1 cellular context compared by ENCODE assay signal in genomic region chr3:59877263-59877662, GRCh38.
TF ChIP-seq lines count a peak whose summit lies in the region.

No MANE protein-coding gene starts in this region.

TF ChIP-seq in K562, 482 proteins besides CTCF, POLR2A, EP300 and RAD21 (continued from another document and continues in another):
- TF ChIP-seq BRD9 (IDR thresholded peaks at IDR 0.05; ENCODE audit: low read depth, partially characterized antibody): no peak
- no peak for TF ChIP-seq MCM7 (IDR thresholded peaks at IDR 0.05)
- no peak for TF ChIP-seq GTF2A2 (tag; IDR thresholded peaks at IDR 0.05)
- TF ChIP-seq MAX (CRISPR knock-in tag; IDR thresholded peaks at IDR 0.05): no peak
- TF ChIP-seq FOXA3 (CRISPR knock-in tag; conservative IDR thresholded peaks at IDR 0.05 in 1 of 2, IDR thresholded peaks at IDR 0.05 in 1 of 2): peak in 1 of 2 experiments; percentile 32; a peak in 1 of 4 replicates
- TF ChIP-seq PHF8 (IDR thresholded peaks at IDR 0.05; ENCODE audit: borderline replicate concordance, low read length): no peak
- no peak for TF ChIP-seq UBTF (IDR thresholded peaks at IDR 0.05; ENCODE audit: borderline replicate concordance in 1 of 2, low read depth in 2 of 2, low read length in 2 of 2)
- no peak for TF ChIP-seq EHMT2 (IDR thresholded peaks at IDR 0.05)
- TF ChIP-seq FOXA1 (IDR thresholded peaks at IDR 0.05; ENCODE audit: borderline replicate concordance): no peak
- TF ChIP-seq AFF1 (IDR thresholded peaks at IDR 0.05; ENCODE audit: low read depth in 1 of 2, partially characterized antibody in 2 of 2): no peak
- TF ChIP-seq ZNF121 (CRISPR knock-in tag; conservative IDR thresholded peaks at IDR 0.05): no peak
- TF ChIP-seq NUFIP1 (IDR thresholded peaks at IDR 0.05; ENCODE audit: partially characterized antibody): no peak
- TF ChIP-seq ZNF780A (CRISPR knock-in tag; IDR thresholded peaks at IDR 0.05): no peak
- TF ChIP-seq KLF16 (IDR thresholded peaks at IDR 0.05): peak; percentile 64
- no peak for TF ChIP-seq ZNF449 (CRISPR knock-in tag; IDR thresholded peaks at IDR 0.05)
- TF ChIP-seq MLLT1 (IDR thresholded peaks at IDR 0.05): no peak
- TF ChIP-seq BCLAF1 (IDR thresholded peaks at IDR 0.05; ENCODE audit: borderline replicate concordance in 1 of 2, control insufficient read depth in 1 of 2, low read depth in 2 of 2, low read length in 1 of 2): no peak
- peak; percentile 19 to 23; a peak in 1 of 4 replicates for TF ChIP-seq KDM1A (IDR thresholded peaks at IDR 0.05)
- no peak for TF ChIP-seq ZNF274 (IDR thresholded peaks at IDR 0.05; ENCODE audit: borderline replicate concordance, low read depth, low read length)
- no peak for TF ChIP-seq ZNF512 (tag; IDR thresholded peaks at IDR 0.05)
- TF ChIP-seq RNF2 (IDR thresholded peaks at IDR 0.05): peak; percentile 32; the same call in 1 of the 2 replicates
- TF ChIP-seq TAF15 (IDR thresholded peaks at IDR 0.05; ENCODE audit: low read depth, low read length): no peak
- TF ChIP-seq ELF1 (tag; IDR thresholded peaks at IDR 0.05): no peak
- no peak for TF ChIP-seq NFRKB (IDR thresholded peaks at IDR 0.05; ENCODE audit: low read depth)
- TF ChIP-seq ARID3A (IDR thresholded peaks at IDR 0.05; ENCODE audit: borderline replicate concordance, low read depth, low read length): no peak
- TF ChIP-seq TFE3 (CRISPR knock-in tag; IDR thresholded peaks at IDR 0.05): no peak
- TF ChIP-seq CSDE1 (IDR thresholded peaks at IDR 0.05): no peak
- TF ChIP-seq NCOA1 (IDR thresholded peaks at IDR 0.05; ENCODE audit: low read depth): peak; percentile 25; the same call in 1 of the 2 replicates
- TF ChIP-seq SRSF3 (IDR thresholded peaks at IDR 0.05; ENCODE audit: insufficient read depth, low read length): no peak
- TF ChIP-seq PML (IDR thresholded peaks at IDR 0.05; ENCODE audit: low read length): peak; percentile 80
- TF ChIP-seq MTA1 (IDR thresholded peaks at IDR 0.05; ENCODE audit: borderline replicate concordance): no peak
- TF ChIP-seq TGIF2 (CRISPR knock-in tag; IDR thresholded peaks at IDR 0.05): no peak
- no peak for TF ChIP-seq POLR2B (IDR thresholded peaks at IDR 0.05; ENCODE audit: low read depth, partially characterized antibody)
- peak; percentile 91 for TF ChIP-seq CBFA2T3 (IDR thresholded peaks at IDR 0.05)
- no peak for TF ChIP-seq ZNF639 (CRISPR knock-in tag; conservative IDR thresholded peaks at IDR 0.05 in 1 of 2, IDR thresholded peaks at IDR 0.05 in 1 of 2)
- 0 out of 2 replicates have a peak, but pooled peaks have one; percentile 20 for TF ChIP-seq ZNF766 (CRISPR knock-in tag; conservative IDR thresholded peaks at IDR 0.05)
- TF ChIP-seq BHLHE40 (IDR thresholded peaks at IDR 0.05; ENCODE audit: low read length): no peak
- no peak for TF ChIP-seq SFPQ (IDR thresholded peaks at IDR 0.05; ENCODE audit: low read depth, low read length)
- no peak for TF ChIP-seq TEAD1 (CRISPR knock-in tag; IDR thresholded peaks at IDR 0.05)
- no peak for TF ChIP-seq U2AF2 (optimal IDR thresholded peaks at IDR 0.05; ENCODE audit: low read depth, low read length)
